ENCODE assay signal across 1 cellular context in the genomic region with DNA sequence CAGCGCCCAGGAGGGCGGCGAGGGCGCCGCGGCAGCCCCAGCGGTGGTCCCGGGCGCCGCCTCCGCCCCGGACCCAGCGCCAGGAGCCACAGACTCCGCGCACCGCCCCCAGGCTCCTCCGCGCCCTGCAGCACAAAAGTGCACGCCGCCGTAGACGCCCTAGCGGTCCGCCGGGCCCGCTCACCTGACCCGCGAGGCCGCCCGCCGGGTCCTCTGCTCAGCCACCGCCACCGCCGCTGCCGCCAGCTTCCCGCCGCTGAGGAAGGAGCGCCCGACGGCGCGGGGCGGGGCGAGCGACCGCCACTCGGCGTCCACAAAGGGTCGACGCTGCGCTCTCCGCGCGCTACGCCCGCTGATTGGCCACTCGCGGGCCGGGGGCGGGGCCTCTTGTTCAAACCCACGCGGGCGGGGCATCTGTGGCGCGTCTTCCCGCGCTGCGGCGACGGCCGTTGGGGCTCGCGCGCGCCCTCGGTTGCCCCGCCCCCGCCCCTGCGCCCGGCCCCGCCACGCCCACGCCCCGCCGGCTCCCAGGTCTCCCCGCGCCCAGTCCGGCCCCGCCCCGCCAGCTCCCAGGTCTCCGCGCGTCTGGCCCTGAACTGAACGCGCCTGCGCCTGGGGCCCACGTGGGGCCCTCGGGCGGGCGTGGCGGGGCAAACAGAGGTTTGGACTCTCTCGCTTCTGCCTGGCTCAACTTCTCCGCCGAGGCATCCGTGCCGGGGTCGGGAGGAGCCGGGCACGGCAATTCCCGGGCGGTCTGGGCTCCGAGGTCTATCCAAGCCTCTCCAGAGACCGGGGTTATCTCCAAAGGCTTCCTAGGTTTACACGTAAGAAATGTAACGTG.
TF ChIP-seq lines count a peak whose summit lies in the region.

A gene (minus strand): TSS at position 269 of the 841 bp plus-strand sequence. CDS start 9,154 bp downstream, outside the sequence.

TF ChIP-seq in K562, 482 proteins besides CTCF, POLR2A, EP300 and RAD21 (continued from another document and continues in another):
- TF ChIP-seq ZNF134 (CRISPR knock-in tag; conservative IDR thresholded peaks at IDR 0.05) (no peak), NFRKB (IDR thresholded peaks at IDR 0.05; ENCODE audit: low read depth) (no peak), PTTG1 (tag; IDR thresholded peaks at IDR 0.05; ENCODE audit: low read depth) (no peak), RAD51 (IDR thresholded peaks at IDR 0.05; ENCODE audit: borderline replicate concordance, low read depth) (peak; percentile 60; the same call in 1 of the 2 replicates), ZNF263 (CRISPR knock-in tag; IDR thresholded peaks at IDR 0.05; ENCODE audit: borderline replicate concordance) (no peak), TFAM (CRISPR knock-in tag; conservative IDR thresholded peaks at IDR 0.05) (no peak), C11orf30 (IDR thresholded peaks at IDR 0.05; ENCODE audit: low read depth) (no peak), MAFF (IDR thresholded peaks at IDR 0.05; ENCODE audit: low read length) (no peak), DNMT1 (IDR thresholded peaks at IDR 0.05) (no peak), TAF9B (IDR thresholded peaks at IDR 0.05; ENCODE audit: partially characterized antibody) (no peak), ILK (tag; IDR thresholded peaks at IDR 0.05; ENCODE audit: borderline replicate concordance, low read depth) (no peak), SIX5 (IDR thresholded peaks at IDR 0.05; ENCODE audit: borderline replicate concordance in 1 of 2, insufficient read depth in 1 of 2, low read depth in 1 of 2, low read length in 2 of 2) (no peak), ZBTB7A (IDR thresholded peaks at IDR 0.05; ENCODE audit: borderline replicate concordance, control insufficient read depth, low read depth, low read length) (peak; percentile 80; the same call in 1 of the 2 replicates), RBM17 (IDR thresholded peaks at IDR 0.05; ENCODE audit: borderline replicate concordance, low read depth, low read length) (no peak), EP400 (IDR thresholded peaks at IDR 0.05) (peak; percentile 83; the same call in 1 of the 2 replicates), ZNF324 (CRISPR knock-in tag; IDR thresholded peaks at IDR 0.05) (no peak), CCAR2 (IDR thresholded peaks at IDR 0.05; ENCODE audit: low read depth, low read length) (no peak), CBX1 (IDR thresholded peaks at IDR 0.05; ENCODE audit: low read depth) (peak; percentile 33; the same call in 1 of the 2 replicates), POLR2G (IDR thresholded peaks at IDR 0.05; ENCODE audit: low read depth, low read length) (peak; percentile 95), CHD2 (IDR thresholded peaks at IDR 0.05; ENCODE audit: low read depth, low read length) (no peak), SUPT5H (IDR thresholded peaks at IDR 0.05) (peak; percentile 48), FOS (IDR thresholded peaks at IDR 0.05; ENCODE audit: extremely low read depth, insufficient read length) (peak; percentile 29), SPI1 (IDR thresholded peaks at IDR 0.05; ENCODE audit: borderline replicate concordance, low read depth, low read length) (no peak), FOXJ3 (CRISPR knock-in tag; IDR thresholded peaks at IDR 0.05) (no peak), ZNF384 (IDR thresholded peaks at IDR 0.05; ENCODE audit: low read depth, low read length) (no peak), ZFP36 (IDR thresholded peaks at IDR 0.05; ENCODE audit: low read depth, low read length, partially characterized antibody) (no peak), RBBP5 (IDR thresholded peaks at IDR 0.05; ENCODE audit: borderline replicate concordance, insufficient read depth, low read length, poor library complexity, severe bottlenecking) (peak; percentile 14), POLR2H (tag; IDR thresholded peaks at IDR 0.05; ENCODE audit: low read depth) (peak; percentile 55; the same call in 1 of the 2 replicates), PHB (CRISPR knock-in tag; IDR thresholded peaks at IDR 0.05) (no peak), CXXC5 (CRISPR knock-in tag; IDR thresholded peaks at IDR 0.05) (peak; percentile 88), TRIM24 (IDR thresholded peaks at IDR 0.05) (no peak), NONO (IDR thresholded peaks at IDR 0.05; ENCODE audit: low read depth in 2 of 2, low read length in 1 of 2) (peak in 1 of 2 experiments; percentile 64; a peak in 3 of 4 replicates), ZNF830 (CRISPR knock-in tag; IDR thresholded peaks at IDR 0.05) (no peak), CHD4 (IDR thresholded peaks at IDR 0.05; ENCODE audit: insufficient read depth, insufficient replicate concordance, low read depth, low read length, poor library complexity, severe bottlenecking) (no peak), GATA2 (CRISPR knock-in tag; IDR thresholded peaks at IDR 0.05) (no peak), TGIF2 (CRISPR knock-in tag; IDR thresholded peaks at IDR 0.05) (no peak), TAF15 (IDR thresholded peaks at IDR 0.05; ENCODE audit: low read depth, low read length) (no peak), BHLHE40 (IDR thresholded peaks at IDR 0.05; ENCODE audit: low read length) (no peak), STAG1 (CRISPR knock-in tag; IDR thresholded peaks at IDR 0.05; ENCODE audit: borderline replicate concordance) (no peak), JUN (IDR thresholded peaks at IDR 0.05; ENCODE audit: borderline replicate concordance, low read depth, low read length) (peak; percentile 31; the same call in 1 of the 2 replicates), JUN (CRISPR knock-in tag; IDR thresholded peaks at IDR 0.05; ENCODE audit: borderline replicate concordance) (no peak), EGR1 (conservative IDR thresholded peaks at IDR 0.05) (no peak), RBFOX2 (IDR thresholded peaks at IDR 0.05; ENCODE audit: low read depth, low read length) (peak; percentile 95), MCM3 (IDR thresholded peaks at IDR 0.05) (no peak), TCFL5 (CRISPR knock-in tag; conservative IDR thresholded peaks at IDR 0.05) (no peak), BRD9 (IDR thresholded peaks at IDR 0.05; ENCODE audit: low read depth, partially characterized antibody) (no peak), RCOR1 (IDR thresholded peaks at IDR 0.05; ENCODE audit: borderline replicate concordance in 1 of 2, low read depth in 2 of 2, low read length in 2 of 2) (no peak; a peak in 1 of 4 replicates), ADNP (tag; IDR thresholded peaks at IDR 0.05) (no peak), TCF3 (CRISPR knock-in tag; IDR thresholded peaks at IDR 0.05) (no peak), GATAD2A (IDR thresholded peaks at IDR 0.05) (no peak)
- TF ChIP-seq, protein P1, sequence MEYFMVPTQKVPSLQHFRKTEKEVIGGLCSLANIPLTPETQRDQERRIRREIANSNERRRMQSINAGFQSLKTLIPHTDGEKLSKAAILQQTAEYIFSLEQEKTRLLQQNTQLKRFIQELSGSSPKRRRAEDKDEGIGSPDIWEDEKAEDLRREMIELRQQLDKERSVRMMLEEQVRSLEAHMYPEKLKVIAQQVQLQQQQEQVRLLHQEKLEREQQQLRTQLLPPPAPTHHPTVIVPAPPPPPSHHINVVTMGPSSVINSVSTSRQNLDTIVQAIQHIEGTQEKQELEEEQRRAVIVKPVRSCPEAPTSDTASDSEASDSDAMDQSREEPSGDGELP (CRISPR knock-in tag; IDR thresholded peaks at IDR 0.05; ENCODE audit: borderline replicate concordance), result peak; percentile 75; the same call in 1 of the 2 replicates
- TF ChIP-seq, protein P2, sequence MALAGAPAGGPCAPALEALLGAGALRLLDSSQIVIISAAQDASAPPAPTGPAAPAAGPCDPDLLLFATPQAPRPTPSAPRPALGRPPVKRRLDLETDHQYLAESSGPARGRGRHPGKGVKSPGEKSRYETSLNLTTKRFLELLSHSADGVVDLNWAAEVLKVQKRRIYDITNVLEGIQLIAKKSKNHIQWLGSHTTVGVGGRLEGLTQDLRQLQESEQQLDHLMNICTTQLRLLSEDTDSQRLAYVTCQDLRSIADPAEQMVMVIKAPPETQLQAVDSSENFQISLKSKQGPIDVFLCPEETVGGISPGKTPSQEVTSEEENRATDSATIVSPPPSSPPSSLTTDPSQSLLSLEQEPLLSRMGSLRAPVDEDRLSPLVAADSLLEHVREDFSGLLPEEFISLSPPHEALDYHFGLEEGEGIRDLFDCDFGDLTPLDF (CRISPR knock-in tag; IDR thresholded peaks at IDR 0.05), result peak; percentile 99
- TF ChIP-seq, protein P3, sequence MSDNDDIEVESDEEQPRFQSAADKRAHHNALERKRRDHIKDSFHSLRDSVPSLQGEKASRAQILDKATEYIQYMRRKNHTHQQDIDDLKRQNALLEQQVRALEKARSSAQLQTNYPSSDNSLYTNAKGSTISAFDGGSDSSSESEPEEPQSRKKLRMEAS (CRISPR knock-in tag; IDR thresholded peaks at IDR 0.05), result peak; percentile 65
- TF ChIP-seq, protein P4, sequence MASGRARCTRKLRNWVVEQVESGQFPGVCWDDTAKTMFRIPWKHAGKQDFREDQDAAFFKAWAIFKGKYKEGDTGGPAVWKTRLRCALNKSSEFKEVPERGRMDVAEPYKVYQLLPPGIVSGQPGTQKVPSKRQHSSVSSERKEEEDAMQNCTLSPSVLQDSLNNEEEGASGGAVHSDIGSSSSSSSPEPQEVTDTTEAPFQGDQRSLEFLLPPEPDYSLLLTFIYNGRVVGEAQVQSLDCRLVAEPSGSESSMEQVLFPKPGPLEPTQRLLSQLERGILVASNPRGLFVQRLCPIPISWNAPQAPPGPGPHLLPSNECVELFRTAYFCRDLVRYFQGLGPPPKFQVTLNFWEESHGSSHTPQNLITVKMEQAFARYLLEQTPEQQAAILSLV (tag; IDR thresholded peaks at IDR 0.05), result no peak
- TF ChIP-seq, protein P5, sequence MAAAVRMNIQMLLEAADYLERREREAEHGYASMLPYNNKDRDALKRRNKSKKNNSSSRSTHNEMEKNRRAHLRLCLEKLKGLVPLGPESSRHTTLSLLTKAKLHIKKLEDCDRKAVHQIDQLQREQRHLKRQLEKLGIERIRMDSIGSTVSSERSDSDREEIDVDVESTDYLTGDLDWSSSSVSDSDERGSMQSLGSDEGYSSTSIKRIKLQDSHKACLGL (CRISPR knock-in tag; IDR thresholded peaks at IDR 0.05; ENCODE audit: borderline replicate concordance, poor library complexity, severe bottlenecking), result peak; percentile 93
- TF ChIP-seq, protein P6, sequence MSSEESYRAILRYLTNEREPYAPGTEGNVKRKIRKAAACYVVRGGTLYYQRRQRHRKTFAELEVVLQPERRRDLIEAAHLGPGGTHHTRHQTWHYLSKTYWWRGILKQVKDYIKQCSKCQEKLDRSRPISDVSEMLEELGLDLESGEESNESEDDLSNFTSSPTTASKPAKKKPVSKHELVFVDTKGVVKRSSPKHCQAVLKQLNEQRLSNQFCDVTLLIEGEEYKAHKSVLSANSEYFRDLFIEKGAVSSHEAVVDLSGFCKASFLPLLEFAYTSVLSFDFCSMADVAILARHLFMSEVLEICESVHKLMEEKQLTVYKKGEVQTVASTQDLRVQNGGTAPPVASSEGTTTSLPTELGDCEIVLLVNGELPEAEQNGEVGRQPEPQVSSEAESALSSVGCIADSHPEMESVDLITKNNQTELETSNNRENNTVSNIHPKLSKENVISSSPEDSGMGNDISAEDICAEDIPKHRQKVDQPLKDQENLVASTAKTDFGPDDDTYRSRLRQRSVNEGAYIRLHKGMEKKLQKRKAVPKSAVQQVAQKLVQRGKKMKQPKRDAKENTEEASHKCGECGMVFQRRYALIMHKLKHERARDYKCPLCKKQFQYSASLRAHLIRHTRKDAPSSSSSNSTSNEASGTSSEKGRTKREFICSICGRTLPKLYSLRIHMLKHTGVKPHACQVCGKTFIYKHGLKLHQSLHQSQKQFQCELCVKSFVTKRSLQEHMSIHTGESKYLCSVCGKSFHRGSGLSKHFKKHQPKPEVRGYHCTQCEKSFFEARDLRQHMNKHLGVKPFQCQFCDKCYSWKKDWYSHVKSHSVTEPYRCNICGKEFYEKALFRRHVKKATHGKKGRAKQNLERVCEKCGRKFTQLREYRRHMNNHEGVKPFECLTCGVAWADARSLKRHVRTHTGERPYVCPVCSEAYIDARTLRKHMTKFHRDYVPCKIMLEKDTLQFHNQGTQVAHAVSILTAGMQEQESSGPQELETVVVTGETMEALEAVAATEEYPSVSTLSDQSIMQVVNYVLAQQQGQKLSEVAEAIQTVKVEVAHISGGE (CRISPR knock-in tag; IDR thresholded peaks at IDR 0.05), result no peak
- TF ChIP-seq, protein P7, sequence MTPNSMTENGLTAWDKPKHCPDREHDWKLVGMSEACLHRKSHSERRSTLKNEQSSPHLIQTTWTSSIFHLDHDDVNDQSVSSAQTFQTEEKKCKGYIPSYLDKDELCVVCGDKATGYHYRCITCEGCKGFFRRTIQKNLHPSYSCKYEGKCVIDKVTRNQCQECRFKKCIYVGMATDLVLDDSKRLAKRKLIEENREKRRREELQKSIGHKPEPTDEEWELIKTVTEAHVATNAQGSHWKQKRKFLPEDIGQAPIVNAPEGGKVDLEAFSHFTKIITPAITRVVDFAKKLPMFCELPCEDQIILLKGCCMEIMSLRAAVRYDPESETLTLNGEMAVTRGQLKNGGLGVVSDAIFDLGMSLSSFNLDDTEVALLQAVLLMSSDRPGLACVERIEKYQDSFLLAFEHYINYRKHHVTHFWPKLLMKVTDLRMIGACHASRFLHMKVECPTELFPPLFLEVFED (CRISPR knock-in tag; conservative IDR thresholded peaks at IDR 0.05), result no peak
- TF ChIP-seq, protein P8, sequence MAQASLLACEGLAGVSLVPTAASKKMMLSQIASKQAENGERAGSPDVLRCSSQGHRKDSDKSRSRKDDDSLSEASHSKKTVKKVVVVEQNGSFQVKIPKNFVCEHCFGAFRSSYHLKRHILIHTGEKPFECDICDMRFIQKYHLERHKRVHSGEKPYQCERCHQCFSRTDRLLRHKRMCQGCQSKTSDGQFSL (CRISPR knock-in tag; IDR thresholded peaks at IDR 0.05), result no peak
- TF ChIP-seq, protein P8 (tag; IDR thresholded peaks at IDR 0.05), result no peak
- TF ChIP-seq, protein P9, sequence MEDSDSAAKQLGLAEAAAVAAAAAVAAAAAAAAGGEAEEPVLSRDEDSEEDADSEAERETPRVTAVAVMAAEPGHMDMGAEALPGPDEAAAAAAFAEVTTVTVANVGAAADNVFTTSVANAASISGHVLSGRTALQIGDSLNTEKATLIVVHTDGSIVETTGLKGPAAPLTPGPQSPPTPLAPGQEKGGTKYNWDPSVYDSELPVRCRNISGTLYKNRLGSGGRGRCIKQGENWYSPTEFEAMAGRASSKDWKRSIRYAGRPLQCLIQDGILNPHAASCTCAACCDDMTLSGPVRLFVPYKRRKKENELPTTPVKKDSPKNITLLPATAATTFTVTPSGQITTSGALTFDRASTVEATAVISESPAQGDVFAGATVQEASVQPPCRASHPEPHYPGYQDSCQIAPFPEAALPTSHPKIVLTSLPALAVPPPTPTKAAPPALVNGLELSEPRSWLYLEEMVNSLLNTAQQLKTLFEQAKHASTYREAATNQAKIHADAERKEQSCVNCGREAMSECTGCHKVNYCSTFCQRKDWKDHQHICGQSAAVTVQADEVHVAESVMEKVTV (CRISPR knock-in tag; IDR thresholded peaks at IDR 0.05), result no peak
- TF ChIP-seq, protein P10, sequence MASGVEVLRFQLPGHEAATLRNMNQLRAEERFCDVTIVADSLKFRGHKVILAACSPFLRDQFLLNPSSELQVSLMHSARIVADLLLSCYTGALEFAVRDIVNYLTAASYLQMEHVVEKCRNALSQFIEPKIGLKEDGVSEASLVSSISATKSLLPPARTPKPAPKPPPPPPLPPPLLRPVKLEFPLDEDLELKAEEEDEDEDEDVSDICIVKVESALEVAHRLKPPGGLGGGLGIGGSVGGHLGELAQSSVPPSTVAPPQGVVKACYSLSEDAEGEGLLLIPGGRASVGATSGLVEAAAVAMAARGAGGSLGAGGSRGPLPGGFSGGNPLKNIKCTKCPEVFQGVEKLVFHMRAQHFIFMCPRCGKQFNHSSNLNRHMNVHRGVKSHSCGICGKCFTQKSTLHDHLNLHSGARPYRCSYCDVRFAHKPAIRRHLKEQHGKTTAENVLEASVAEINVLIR (CRISPR knock-in tag; IDR thresholded peaks at IDR 0.05), result no peak
